15 cellular contexts compared by ENCODE assay signal in the genomic region with DNA sequence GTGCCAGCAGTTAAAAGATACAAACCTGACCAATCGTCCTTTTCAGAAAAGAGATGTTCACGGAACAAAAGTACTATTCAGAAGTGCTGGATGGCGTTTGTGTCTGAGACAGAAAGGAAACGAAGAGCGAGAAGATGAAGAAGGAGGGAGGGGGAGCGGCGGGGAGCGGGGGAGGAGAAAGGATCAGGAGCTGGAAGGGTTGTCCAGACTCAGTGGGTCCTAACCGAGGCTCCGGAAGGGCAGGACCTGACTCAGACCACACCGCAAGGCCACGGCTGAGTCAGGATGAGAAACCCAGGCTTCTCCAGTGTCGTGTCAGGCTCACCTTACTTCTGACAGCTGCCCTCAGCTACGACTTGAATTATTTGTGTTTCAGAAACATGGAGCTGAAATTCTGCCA. TPM values are rescaled to one million over a fixed set of nuclear protein-coding genes. Genes with fewer than 3 reads are reported as not detected.
DNase-seq lines count a peak whose midpoint lies in the region; ATAC-seq, FAIRE-seq and TF ChIP-seq lines count a peak whose summit lies in the region.
"Had no signal": no experiment of that assay in that cellular context is flagged by ENCODE, and none has a peak within 500 bp of the region (broad histone marks: within the 10 kb centered on the region; RNA-seq: fewer than 3 reads in every experiment).

No MANE protein-coding gene starts in this region.

- H3K9ac ChIP-seq in mammary epithelial cell (ENCODE audit: insufficient read depth, low read length): no peak overlapping the region
- H3K9ac ChIP-seq in neural progenitor cell: no peak overlapping the region

- no peak for DNase-seq in GM18507 (ENCODE audit: extremely low spot score, insufficient read length, low read depth)
- DNase-seq in mammary epithelial cell: peak; percentile 30
- peak; percentile 17 for DNase-seq in neural progenitor cell (ENCODE audit: low spot score)
- no peak for DNase-seq in NCI-H1417 (lab: John Stamatoyannopoulos, UW)
- no peak for DNase-seq in NCI-H1048 (lab: John Stamatoyannopoulos, UW)
- DNase-seq: activated CD4-positive, CD25-positive, alpha-beta regulatory T cell; activated T-cell treated with anti-CD3 and anti-CD28 coated beads, Interleukin-2, amount 50 U/mL, for 4 hours; NCI-H1436; NCI-H524 treated with DMSO at 0.1 percent for 48 hours; right lobe of liver had no signal

- CTCF ChIA-PET in mammary epithelial cell (lab: Charles Lee; ENCODE audit: low non-redundant PET): no interaction called here

- peaks cover 5% of the 10 kb centered on the region for H3K4me1 ChIP-seq in mammary epithelial cell (ENCODE audit: insufficient read depth, low read length)
- H3K4me1 ChIP-seq in neural progenitor cell: peaks cover 25% of the 10 kb centered on the region

- H3K4me2 ChIP-seq in mammary epithelial cell (ENCODE audit: insufficient read depth, low read depth, low read length) (no peak overlapping the region), neural progenitor cell (peak overlapping the region; percentile 99)

- peak; percentile 72 for FAIRE-seq in GM18507 (lab: Jason Lieb, UNC)

- H3K9me3 ChIP-seq in mammary epithelial cell (replicated peaks; ENCODE audit: insufficient read depth, low read length) (no peaks in the 10 kb centered on the region), neural progenitor cell (ENCODE audit: low read depth) (no peaks in the 10 kb centered on the region)

- H2AFZ ChIP-seq in mammary epithelial cell (ENCODE audit: low read depth, low read length): no peak overlapping the region
- H2AFZ ChIP-seq in neural progenitor cell (replicated peaks): no peak overlapping the region

- no peak overlapping the region for H3K27ac Mint-ChIP-seq in neural progenitor cell

- H3F3A ChIP-seq in neural progenitor cell (ENCODE audit: low read depth): peaks cover 26% of the 10 kb centered on the region

- peaks cover 32% of the 10 kb centered on the region for H3K4me1 Mint-ChIP-seq in neural progenitor cell

- intact Hi-C loops in mammary epithelial cell (cut with micrococcal nuclease): no loop called here

- dilution Hi-C loops in mammary epithelial cell (cut with HindIII; ENCODE audit: low sequenced_read_pairs): no loop called here

- H3K4me3 ChIP-seq in mammary epithelial cell (replicated peaks in 1 of 3; ENCODE audit: insufficient read depth in 1 of 3, low read depth in 2 of 3, low read length in 3 of 3) (no peak overlapping the region), neural progenitor cell (peak overlapping the region; percentile 12)
- H3K4me3 ChIP-seq: cardiac muscle cell, right lobe of liver, thoracic aorta had no signal

- H3K27me3 Mint-ChIP-seq in neural progenitor cell (ENCODE audit: insufficient read depth, low read depth): peaks cover 41% of the 10 kb centered on the region

- no peaks in the 10 kb centered on the region for H3K36me3 ChIP-seq in mammary epithelial cell (ENCODE audit: insufficient read depth, low read length)
- H3K36me3 ChIP-seq in neural progenitor cell: no peaks in the 10 kb centered on the region
- H3K36me3 ChIP-seq: cardiac muscle cell, right lobe of liver, thoracic aorta had no signal

- no peaks in the 10 kb centered on the region for H4K20me1 ChIP-seq in mammary epithelial cell (ENCODE audit: insufficient read depth, low read length)
- peaks cover 29% of the 10 kb centered on the region for H4K20me1 ChIP-seq in neural progenitor cell (ENCODE audit: low read depth)

- H3K36me3 Mint-ChIP-seq in neural progenitor cell: peaks cover 23% of the 10 kb centered on the region

- peaks cover 23% of the 10 kb centered on the region for H3K27me3 ChIP-seq in mammary epithelial cell (ENCODE audit: insufficient read depth, low read length)
- peaks cover 99% of the 10 kb centered on the region for H3K27me3 ChIP-seq in neural progenitor cell

- H3K79me2 ChIP-seq in mammary epithelial cell (ENCODE audit: insufficient read depth, low read length) (no peaks in the 10 kb centered on the region), neural progenitor cell (ENCODE audit: low read depth) (no peaks in the 10 kb centered on the region)

- H3K9me3 Mint-ChIP-seq in neural progenitor cell: peaks cover 10% of the 10 kb centered on the region

- no TSS peak for BruUV-seq in mammary epithelial cell (replicated peaks; lab: Mats Ljungman, UMichigan)

- no peak overlapping the region for H3K4me3 Mint-ChIP-seq in neural progenitor cell
- H3K4me3 Mint-ChIP-seq: activated T-cell treated with anti-CD3 and anti-CD28 coated beads, Interleukin-2, amount 50 U/mL, for 4 hours had no signal

- ATAC-seq in HG03342 (IDR thresholded peaks at IDR 0.05; ENCODE audit: unreplicated experiment) (peak; percentile 38), HG02571 (IDR thresholded peaks at IDR 0.05; ENCODE audit: unreplicated experiment) (no peak)
- ATAC-seq: activated T-cell treated with anti-CD3 and anti-CD28 coated beads, Interleukin-2, amount 50 U/mL, for 4 hours; right lobe of liver had no signal

- TF ChIP-seq CTCF in mammary epithelial cell (conservative IDR thresholded peaks at IDR 0.05 in 1 of 2, IDR thresholded peaks at IDR 0.05 in 1 of 2; ENCODE audit: extremely low read depth in 1 of 2, insufficient read depth in 1 of 2, low read depth in 1 of 2, low read length in 2 of 2): no peak
- TF ChIP-seq CTCF in neural progenitor cell (IDR thresholded peaks at IDR 0.05): no peak

- H3K27ac ChIP-seq in mammary epithelial cell (ENCODE audit: insufficient read depth, low read depth, low read length) (no peak overlapping the region), neural progenitor cell (no peak overlapping the region)
- H3K27ac ChIP-seq: cardiac muscle cell, HL-60, right lobe of liver, thoracic aorta had no signal

- in situ Hi-C loops in mammary epithelial cell (cut with MboI; ENCODE audit: low sequenced_read_pairs in 2 of 2): loop anchor here in 1 of 2 donors (5.0 kb wide), 1 partner anchor 116 kb away; no protein-coding TSS in a partner anchor

- 7% methylated on average over 7 of the region's 14 CpGs for WGBS in mammary epithelial cell (ENCODE audit: low coverage, missing lambda C conversion rate)

RNA-seq across cellular contexts. Expression of a gene that starts 46.2 kb away (rescaled TPM):
- total RNA-seq in mammary epithelial cell: not detected
- polyA plus RNA-seq in mammary epithelial cell: not detected
- not detected for polyA minus RNA-seq in mammary epithelial cell
- 0.06 TPM in 1 of 2 replicates, not detected in the other for total RNA-seq in neural progenitor cell (ENCODE audit: low replicate concordance)
- total RNA-seq: cardiac muscle cell had no signal
- polyA plus RNA-seq: cardiac muscle cell had no signal

Comparison
In these comparisons a context has a peak if more than half of its experiments do, and no peak if none do; other contexts are left out.
1. DNase-seq: peak in mammary epithelial cell (single experiment) and neural progenitor cell (single experiment); none in GM18507 (single experiment), NCI-H1417 (0 of 3) and NCI-H1048 (single experiment).